ENCODE assay signal across 24 cellular contexts in the genomic region with DNA sequence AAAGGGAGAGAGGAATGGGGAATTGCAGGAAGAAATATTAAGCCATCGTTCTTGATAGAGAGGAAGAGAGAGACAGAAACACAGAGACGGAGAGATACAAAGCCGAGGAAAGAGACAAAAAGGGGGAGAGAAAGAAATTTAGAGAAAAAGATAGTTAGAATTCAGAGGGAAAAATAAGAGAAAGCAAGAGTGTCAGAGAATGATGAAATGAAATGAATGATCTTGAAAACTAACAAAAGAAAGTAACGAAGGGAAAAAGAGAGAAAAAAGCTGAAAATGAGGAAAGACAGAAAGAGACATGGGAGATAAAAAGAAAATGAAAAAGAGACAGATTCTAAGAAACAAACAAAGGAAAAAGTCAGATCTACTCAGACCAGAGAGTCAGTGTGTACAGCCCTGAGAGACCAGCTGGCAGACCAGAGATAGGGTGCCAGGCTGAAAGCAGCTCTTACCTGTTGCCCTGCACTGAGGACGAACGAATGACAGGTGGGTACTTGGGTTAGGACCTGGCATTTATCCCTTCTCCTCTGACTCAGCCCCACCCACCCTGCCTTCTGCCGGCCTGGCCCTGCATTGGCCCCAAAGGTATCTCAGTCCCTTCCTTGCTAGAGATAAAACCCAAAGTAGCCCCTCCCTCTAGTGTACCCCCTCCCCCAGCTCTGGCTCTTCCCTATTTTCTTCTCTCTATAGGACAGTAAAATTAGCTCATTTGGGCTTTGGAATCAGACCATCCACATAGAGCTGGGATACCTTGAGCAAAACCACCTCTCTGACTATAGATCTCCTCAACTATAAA. TPM values are rescaled to one million over a fixed set of nuclear protein-coding genes. Genes with fewer than 3 reads are reported as not detected.
"Had no signal": no experiment of that assay in that cellular context is flagged by ENCODE, and none has a peak within 500 bp of the region (broad histone marks: within the 10 kb centered on the region; RNA-seq: fewer than 3 reads in every experiment).

A gene with protein sequence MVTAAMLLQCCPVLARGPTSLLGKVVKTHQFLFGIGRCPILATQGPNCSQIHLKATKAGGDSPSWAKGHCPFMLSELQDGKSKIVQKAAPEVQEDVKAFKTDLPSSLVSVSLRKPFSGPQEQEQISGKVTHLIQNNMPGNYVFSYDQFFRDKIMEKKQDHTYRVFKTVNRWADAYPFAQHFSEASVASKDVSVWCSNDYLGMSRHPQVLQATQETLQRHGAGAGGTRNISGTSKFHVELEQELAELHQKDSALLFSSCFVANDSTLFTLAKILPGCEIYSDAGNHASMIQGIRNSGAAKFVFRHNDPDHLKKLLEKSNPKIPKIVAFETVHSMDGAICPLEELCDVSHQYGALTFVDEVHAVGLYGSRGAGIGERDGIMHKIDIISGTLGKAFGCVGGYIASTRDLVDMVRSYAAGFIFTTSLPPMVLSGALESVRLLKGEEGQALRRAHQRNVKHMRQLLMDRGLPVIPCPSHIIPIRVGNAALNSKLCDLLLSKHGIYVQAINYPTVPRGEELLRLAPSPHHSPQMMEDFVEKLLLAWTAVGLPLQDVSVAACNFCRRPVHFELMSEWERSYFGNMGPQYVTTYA (minus strand): TSS at position 488 of the 796 bp plus-strand sequence. CDS start 4,977 bp downstream, outside the sequence.

- H3K27ac ChIP-seq: epithelial cell of prostate, esophagus squamous epithelium, hepatocyte, psoas muscle, right lobe of liver, skin epidermis, testis, tibial nerve had no signal

- H3K36me3 ChIP-seq: esophagus squamous epithelium, right lobe of liver, tibial nerve had no signal

- DNase-seq: effector memory CD4-positive, alpha-beta T cell; esophagus squamous epithelium; foreskin fibroblast; head of caudate nucleus; kidney; left colon; left ventricle myocardium superior; mesenchymal stem cell; midbrain; psoas muscle; retina; right lobe of liver; stimulated activated CD4-positive, alpha-beta T cell treated with anti-CD3 and anti-CD28 coated beads, Interleukin-2, amount 100 ng/mL, for 24 hours; stimulated activated CD4-positive, alpha-beta T cell treated with anti-CD3 and anti-CD28 coated beads, Interleukin-4, amount 100 ng/mL, for 4 hours; stimulated activated naive B cell treated with anti-CD40 and anti-IgM and Interleukin-4, amounts not matched to agents 10 μg/mL and 1 μg/mL and 100 μg/mL, for 72 hours; stimulated activated naive CD8-positive, alpha-beta T cell treated with anti-CD3 and anti-CD28 coated beads, Interleukin-15, amount 100 ng/mL, for 72 hours; testis had no signal

- H3K27me3 ChIP-seq: esophagus squamous epithelium, hepatocyte, right lobe of liver, testis, tibial nerve had no signal

- H3K4me3 ChIP-seq: esophagus squamous epithelium, hepatocyte, lung, psoas muscle, right lobe of liver, skin epidermis, testis, tibial nerve had no signal

- ATAC-seq: left colon; left ventricle myocardium superior; natural killer cell treated with Interleukin-12 subunit alpha and Interleukin-12 subunit beta and Interleukin-15 and Interleukin-18, amount 100 ng/mL, for 72 hours; psoas muscle; right lobe of liver; stimulated activated naive B cell treated with anti-CD40 and anti-IgM and Interleukin-4, amounts not matched to agents 10 μg/mL and 1 μg/mL and 100 μg/mL, for 72 hours; stimulated activated naive CD8-positive, alpha-beta T cell treated with anti-CD3 and anti-CD28 coated beads, Interleukin-15, amount 100 ng/mL, for 72 hours had no signal

- H3K9me3 ChIP-seq: esophagus squamous epithelium, psoas muscle, right lobe of liver, testis, tibial nerve had no signal

- H3K4me1 ChIP-seq: esophagus squamous epithelium, psoas muscle, testis, tibial nerve had no signal

RNA-seq across cellular contexts. Expression of the gene that starts here (rescaled TPM):
- total RNA-seq: esophagus squamous epithelium; hepatocyte; left colon; left ventricle myocardium superior; natural killer cell treated with Interleukin-12 subunit alpha and Interleukin-12 subunit beta and Interleukin-15 and Interleukin-18, amount 100 ng/mL, for 72 hours; osteoblast had no signal
- polyA plus RNA-seq: hepatocyte had no signal
